In genomic region chr2:113888641-113889470, GRCh38 we compare ENCODE assay signal across 8 cellular contexts. TPM values are rescaled to one million over a fixed set of nuclear protein-coding genes. Genes with fewer than 3 reads are reported as not detected.
DNase-seq lines count a peak whose midpoint lies in the region; ATAC-seq and TF ChIP-seq lines count a peak whose summit lies in the region.

No MANE protein-coding gene starts in this region.

- H3K27me3 ChIP-seq in SJSA1 (replicated peaks) (no peaks in the 10 kb centered on the region), parathyroid adenoma (ENCODE audit: control insufficient read depth, insufficient read depth, low read length) (no peaks in the 10 kb centered on the region)

- TF ChIP-seq CTCF in fibroblast of pulmonary artery (IDR thresholded peaks at IDR 0.05; ENCODE audit: low read length, missing control alignments), result no peak
- TF ChIP-seq CTCF in parathyroid adenoma (IDR thresholded peaks at IDR 0.05), result no peak

- peak overlapping the region; percentile 77 for H2AFZ ChIP-seq in parathyroid adenoma

- H3K9ac ChIP-seq in ES-I3 (ENCODE audit: low read depth, low read length), result peak overlapping the region; percentile 82
- peak overlapping the region; percentile 32 for H3K9ac ChIP-seq in parathyroid adenoma

- ATAC-seq in GM18870 (IDR thresholded peaks at IDR 0.05; ENCODE audit: unreplicated experiment) (no peak), HG03439 (IDR thresholded peaks at IDR 0.05; ENCODE audit: unreplicated experiment) (no peak), HG03571 (IDR thresholded peaks at IDR 0.05; ENCODE audit: unreplicated experiment) (no peak), GM21367 (IDR thresholded peaks at IDR 0.05; ENCODE audit: unreplicated experiment) (no peak)

- no peak for DNase-seq in SJSA1 (ENCODE audit: low read depth in 1 of 2, low spot score in 2 of 2)
- DNase-seq in fibroblast of pulmonary artery (ENCODE audit: low read depth), result no peak

- peak overlapping the region; percentile 86 for H3K4me2 ChIP-seq in parathyroid adenoma (ENCODE audit: low read length)

- H3K27ac ChIP-seq in SJSA1 (peak overlapping the region; percentile 78), parathyroid adenoma (peak overlapping the region; percentile 93)

- H3K4me3 ChIP-seq in SJSA1 (peak overlapping the region; percentile 76), fibroblast of pulmonary artery (replicated peaks; ENCODE audit: low read depth, low read length) (peak overlapping the region; percentile 81), parathyroid adenoma (ENCODE audit: low read depth, low read length) (peak overlapping the region; percentile 91)

- peaks cover 18% of the 10 kb centered on the region for H3K4me1 ChIP-seq in ES-I3 (ENCODE audit: insufficient read depth, low read length)
- peaks cover 67% of the 10 kb centered on the region for H3K4me1 ChIP-seq in SJSA1 (replicated peaks)
- peaks cover 6% of the 10 kb centered on the region for H3K4me1 ChIP-seq in parathyroid adenoma

- peaks cover 13% of the 10 kb centered on the region for H3K79me2 ChIP-seq in parathyroid adenoma

- H3K9me3 ChIP-seq in ES-I3 (ENCODE audit: control insufficient read depth, insufficient read depth, low read length) (no peaks in the 10 kb centered on the region), SJSA1 (replicated peaks) (no peaks in the 10 kb centered on the region), parathyroid adenoma (ENCODE audit: control insufficient read depth, low read length) (no peaks in the 10 kb centered on the region)

- H3K36me3 ChIP-seq in ES-I3 (ENCODE audit: insufficient read depth, low read length), result no peaks in the 10 kb centered on the region
- H3K36me3 ChIP-seq in SJSA1, result peaks cover 31% of the 10 kb centered on the region
- H3K36me3 ChIP-seq in parathyroid adenoma (ENCODE audit: control insufficient read depth, insufficient read depth, low read length), result no peaks in the 10 kb centered on the region

RNA-seq across cellular contexts. Expression of gene ACTR3, which starts 1.0 kb away (rescaled TPM):
- total RNA-seq in SJSA1 (2014; rRNA removed; shearing (Covaris generic)), result 698 and 739 TPM in 2 replicates
